Comparison of ENCODE assay signal across 1 cellular context in genomic region chr12:65948320-65949008, GRCh38.
TF ChIP-seq lines count a peak whose summit lies in the region.

No MANE protein-coding gene starts in this region.

TF ChIP-seq in HepG2, 621 proteins besides CTCF, POLR2A, EP300 and RAD21 (continued from another document):
- no peak for TF ChIP-seq ZNF710 (CRISPR knock-in tag; IDR thresholded peaks at IDR 0.05; ENCODE audit: borderline replicate concordance)
- TF ChIP-seq TCF7 (IDR thresholded peaks at IDR 0.05; ENCODE audit: low read depth) = no peak
- TF ChIP-seq HNRNPH1 (optimal IDR thresholded peaks at IDR 0.05; ENCODE audit: low read depth, low read length) = no peak
- no peak for TF ChIP-seq ZNF644 (CRISPR knock-in tag; IDR thresholded peaks at IDR 0.05; ENCODE audit: low read depth)
- TF ChIP-seq ZNF33B (CRISPR knock-in tag; IDR thresholded peaks at IDR 0.05) = no peak
